ENCODE assay signal across 1 cellular context in the genomic region with DNA sequence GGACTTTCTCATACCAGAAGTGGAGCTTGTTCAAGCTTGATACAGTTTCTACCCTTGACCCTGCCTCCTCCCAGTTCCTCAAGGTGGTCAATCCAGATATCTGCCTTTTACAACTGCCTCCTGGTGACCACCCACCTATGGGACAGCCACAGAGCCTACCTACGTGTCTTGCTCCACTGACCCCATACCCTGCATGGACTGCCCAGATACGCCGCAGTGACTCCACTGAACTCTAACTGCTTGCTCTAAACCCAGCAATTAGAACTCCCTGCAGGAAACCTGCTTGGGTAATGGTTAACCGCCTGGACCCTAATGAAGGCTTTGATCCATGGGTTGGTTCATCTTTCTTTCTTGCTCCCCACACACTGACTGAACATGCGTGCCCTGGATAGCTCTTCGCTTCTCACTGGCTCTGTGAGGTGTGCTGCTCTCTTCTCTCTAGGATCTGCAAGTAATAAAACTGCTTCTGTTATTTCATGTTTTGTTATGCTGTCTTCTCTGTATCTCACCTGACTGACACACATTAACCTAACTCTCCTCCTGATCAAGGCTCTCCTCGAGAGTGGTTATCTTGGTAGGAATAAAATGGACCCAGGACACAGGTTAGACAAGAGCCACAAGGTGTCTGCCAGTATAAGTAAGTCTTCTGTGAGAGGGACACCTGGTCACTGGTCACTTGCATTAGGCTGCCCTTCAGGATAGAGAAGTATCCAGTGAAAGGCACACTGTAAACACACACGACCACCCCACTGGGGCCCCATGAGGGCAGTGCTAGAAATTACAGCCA.
TF ChIP-seq lines count a peak whose summit lies in the region.

No MANE protein-coding gene starts in this region.

TF ChIP-seq in HepG2, 621 proteins besides CTCF, POLR2A, EP300 and RAD21 (continued from another document and continues in another):
- TF ChIP-seq, protein P1, sequence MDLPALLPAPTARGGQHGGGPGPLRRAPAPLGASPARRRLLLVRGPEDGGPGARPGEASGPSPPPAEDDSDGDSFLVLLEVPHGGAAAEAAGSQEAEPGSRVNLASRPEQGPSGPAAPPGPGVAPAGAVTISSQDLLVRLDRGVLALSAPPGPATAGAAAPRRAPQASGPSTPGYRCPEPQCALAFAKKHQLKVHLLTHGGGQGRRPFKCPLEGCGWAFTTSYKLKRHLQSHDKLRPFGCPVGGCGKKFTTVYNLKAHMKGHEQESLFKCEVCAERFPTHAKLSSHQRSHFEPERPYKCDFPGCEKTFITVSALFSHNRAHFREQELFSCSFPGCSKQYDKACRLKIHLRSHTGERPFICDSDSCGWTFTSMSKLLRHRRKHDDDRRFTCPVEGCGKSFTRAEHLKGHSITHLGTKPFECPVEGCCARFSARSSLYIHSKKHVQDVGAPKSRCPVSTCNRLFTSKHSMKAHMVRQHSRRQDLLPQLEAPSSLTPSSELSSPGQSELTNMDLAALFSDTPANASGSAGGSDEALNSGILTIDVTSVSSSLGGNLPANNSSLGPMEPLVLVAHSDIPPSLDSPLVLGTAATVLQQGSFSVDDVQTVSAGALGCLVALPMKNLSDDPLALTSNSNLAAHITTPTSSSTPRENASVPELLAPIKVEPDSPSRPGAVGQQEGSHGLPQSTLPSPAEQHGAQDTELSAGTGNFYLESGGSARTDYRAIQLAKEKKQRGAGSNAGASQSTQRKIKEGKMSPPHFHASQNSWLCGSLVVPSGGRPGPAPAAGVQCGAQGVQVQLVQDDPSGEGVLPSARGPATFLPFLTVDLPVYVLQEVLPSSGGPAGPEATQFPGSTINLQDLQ (CRISPR knock-in tag; IDR thresholded peaks at IDR 0.05) = no peak
- TF ChIP-seq ETV5 (CRISPR knock-in tag; IDR thresholded peaks at IDR 0.05; ENCODE audit: borderline replicate concordance) (peak; percentile 65; the same call in 1 of the 2 replicates), LCORL (IDR thresholded peaks at IDR 0.05) (no peak), LCORL (CRISPR knock-in tag; IDR thresholded peaks at IDR 0.05) (peak; percentile 94), MYC (CRISPR knock-in tag; IDR thresholded peaks at IDR 0.05; ENCODE audit: borderline replicate concordance) (peak; percentile 71; the same call in 1 of the 2 replicates), KDM5A (IDR thresholded peaks at IDR 0.05; ENCODE audit: borderline replicate concordance, low read length) (peak; percentile 60; the same call in 1 of the 2 replicates), SOX5 (CRISPR knock-in tag; IDR thresholded peaks at IDR 0.05; ENCODE audit: borderline replicate concordance) (peak; percentile 88), ZMYM3 (CRISPR knock-in tag; IDR thresholded peaks at IDR 0.05) (peak; percentile 85; the same call in 1 of the 2 replicates), NCOA5 (CRISPR knock-in tag; IDR thresholded peaks at IDR 0.05) (no peak), NFYB (CRISPR knock-in tag; IDR thresholded peaks at IDR 0.05) (0 out of 2 replicates have a peak, but pooled peaks have one; percentile 31), ZNF329 (CRISPR knock-in tag; IDR thresholded peaks at IDR 0.05; ENCODE audit: low read depth) (0 out of 2 replicates have a peak, but pooled peaks have one; percentile 62), ZNF678 (CRISPR knock-in tag; IDR thresholded peaks at IDR 0.05) (no peak; the same call in 1 of the 2 replicates), ZNF484 (CRISPR knock-in tag; IDR thresholded peaks at IDR 0.05; ENCODE audit: borderline replicate concordance, low read depth) (no peak), FOSL2 (CRISPR knock-in tag; IDR thresholded peaks at IDR 0.05) (peak; percentile 47; the same call in 1 of the 2 replicates), XRCC5 (optimal IDR thresholded peaks at IDR 0.05; ENCODE audit: low read length) (peak; percentile 70), ATF7 (IDR thresholded peaks at IDR 0.05) (no peak), ATF7 (CRISPR knock-in tag; IDR thresholded peaks at IDR 0.05) (no peak), KDM6A (CRISPR knock-in tag; IDR thresholded peaks at IDR 0.05; ENCODE audit: low read depth) (peak; percentile 63), ZNF251 (CRISPR knock-in tag; IDR thresholded peaks at IDR 0.05) (no peak), NAIF1 (CRISPR knock-in tag; IDR thresholded peaks at IDR 0.05; ENCODE audit: borderline replicate concordance) (no peak; the same call in 1 of the 2 replicates), KDM4B (CRISPR knock-in tag; IDR thresholded peaks at IDR 0.05) (0 out of 2 replicates have a peak, but pooled peaks have one; percentile 16), ELF3 (CRISPR knock-in tag; IDR thresholded peaks at IDR 0.05) (peak; percentile 84), KLF6 (CRISPR knock-in tag; IDR thresholded peaks at IDR 0.05) (0 out of 2 replicates have a peak, but pooled peaks have one; percentile 30), NFKBIZ (CRISPR knock-in tag; IDR thresholded peaks at IDR 0.05) (no peak), PHF5A (CRISPR knock-in tag; IDR thresholded peaks at IDR 0.05; ENCODE audit: low read depth, unreplicated experiment) (peak; percentile 47), SOX13 (IDR thresholded peaks at IDR 0.05) (peak; percentile 36; the same call in 1 of the 2 replicates), SOX13 (CRISPR knock-in tag; conservative IDR thresholded peaks at IDR 0.05 in 1 of 2, IDR thresholded peaks at IDR 0.05 in 1 of 2) (peak in 1 of 2 experiments; percentile 86; a peak in 2 of 4 replicates), ZNF138 (CRISPR knock-in tag; IDR thresholded peaks at IDR 0.05; ENCODE audit: low read depth) (no peak), ZNF816 (CRISPR knock-in tag; IDR thresholded peaks at IDR 0.05; ENCODE audit: borderline replicate concordance) (no peak), NR3C1 (CRISPR knock-in tag; IDR thresholded peaks at IDR 0.05) (no peak), EHMT2 (IDR thresholded peaks at IDR 0.05; ENCODE audit: borderline replicate concordance, low read depth, low read length) (peak; percentile 69; the same call in 1 of the 2 replicates), ZNF33A (CRISPR knock-in tag; IDR thresholded peaks at IDR 0.05; ENCODE audit: borderline replicate concordance) (no peak), GABPB1 (CRISPR knock-in tag; IDR thresholded peaks at IDR 0.05) (peak; percentile 46; the same call in 1 of the 2 replicates), ZNF562 (CRISPR knock-in tag; IDR thresholded peaks at IDR 0.05; ENCODE audit: borderline replicate concordance) (no peak), AKAP8 (CRISPR knock-in tag; IDR thresholded peaks at IDR 0.05) (0 out of 2 replicates have a peak, but pooled peaks have one; percentile 64)
- TF ChIP-seq, protein P2, sequence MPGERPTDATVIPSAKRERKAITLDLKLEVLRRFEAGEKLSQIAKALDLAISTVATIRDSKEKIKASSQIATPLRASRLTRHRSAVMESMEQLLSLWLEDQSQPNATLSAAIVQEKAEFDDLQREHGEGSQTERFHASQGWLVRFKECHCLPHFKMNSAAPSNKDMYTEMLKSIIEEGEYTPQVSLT (CRISPR knock-in tag; IDR thresholded peaks at IDR 0.05; ENCODE audit: borderline replicate concordance, low read depth) = no peak
- TF ChIP-seq, protein P3, sequence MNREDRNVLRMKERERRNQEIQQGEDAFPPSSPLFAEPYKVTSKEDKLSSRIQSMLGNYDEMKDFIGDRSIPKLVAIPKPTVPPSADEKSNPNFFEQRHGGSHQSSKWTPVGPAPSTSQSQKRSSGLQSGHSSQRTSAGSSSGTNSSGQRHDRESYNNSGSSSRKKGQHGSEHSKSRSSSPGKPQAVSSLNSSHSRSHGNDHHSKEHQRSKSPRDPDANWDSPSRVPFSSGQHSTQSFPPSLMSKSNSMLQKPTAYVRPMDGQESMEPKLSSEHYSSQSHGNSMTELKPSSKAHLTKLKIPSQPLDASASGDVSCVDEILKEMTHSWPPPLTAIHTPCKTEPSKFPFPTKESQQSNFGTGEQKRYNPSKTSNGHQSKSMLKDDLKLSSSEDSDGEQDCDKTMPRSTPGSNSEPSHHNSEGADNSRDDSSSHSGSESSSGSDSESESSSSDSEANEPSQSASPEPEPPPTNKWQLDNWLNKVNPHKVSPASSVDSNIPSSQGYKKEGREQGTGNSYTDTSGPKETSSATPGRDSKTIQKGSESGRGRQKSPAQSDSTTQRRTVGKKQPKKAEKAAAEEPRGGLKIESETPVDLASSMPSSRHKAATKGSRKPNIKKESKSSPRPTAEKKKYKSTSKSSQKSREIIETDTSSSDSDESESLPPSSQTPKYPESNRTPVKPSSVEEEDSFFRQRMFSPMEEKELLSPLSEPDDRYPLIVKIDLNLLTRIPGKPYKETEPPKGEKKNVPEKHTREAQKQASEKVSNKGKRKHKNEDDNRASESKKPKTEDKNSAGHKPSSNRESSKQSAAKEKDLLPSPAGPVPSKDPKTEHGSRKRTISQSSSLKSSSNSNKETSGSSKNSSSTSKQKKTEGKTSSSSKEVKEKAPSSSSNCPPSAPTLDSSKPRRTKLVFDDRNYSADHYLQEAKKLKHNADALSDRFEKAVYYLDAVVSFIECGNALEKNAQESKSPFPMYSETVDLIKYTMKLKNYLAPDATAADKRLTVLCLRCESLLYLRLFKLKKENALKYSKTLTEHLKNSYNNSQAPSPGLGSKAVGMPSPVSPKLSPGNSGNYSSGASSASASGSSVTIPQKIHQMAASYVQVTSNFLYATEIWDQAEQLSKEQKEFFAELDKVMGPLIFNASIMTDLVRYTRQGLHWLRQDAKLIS (CRISPR knock-in tag; IDR thresholded peaks at IDR 0.05) = no peak
- TF ChIP-seq, protein P4, sequence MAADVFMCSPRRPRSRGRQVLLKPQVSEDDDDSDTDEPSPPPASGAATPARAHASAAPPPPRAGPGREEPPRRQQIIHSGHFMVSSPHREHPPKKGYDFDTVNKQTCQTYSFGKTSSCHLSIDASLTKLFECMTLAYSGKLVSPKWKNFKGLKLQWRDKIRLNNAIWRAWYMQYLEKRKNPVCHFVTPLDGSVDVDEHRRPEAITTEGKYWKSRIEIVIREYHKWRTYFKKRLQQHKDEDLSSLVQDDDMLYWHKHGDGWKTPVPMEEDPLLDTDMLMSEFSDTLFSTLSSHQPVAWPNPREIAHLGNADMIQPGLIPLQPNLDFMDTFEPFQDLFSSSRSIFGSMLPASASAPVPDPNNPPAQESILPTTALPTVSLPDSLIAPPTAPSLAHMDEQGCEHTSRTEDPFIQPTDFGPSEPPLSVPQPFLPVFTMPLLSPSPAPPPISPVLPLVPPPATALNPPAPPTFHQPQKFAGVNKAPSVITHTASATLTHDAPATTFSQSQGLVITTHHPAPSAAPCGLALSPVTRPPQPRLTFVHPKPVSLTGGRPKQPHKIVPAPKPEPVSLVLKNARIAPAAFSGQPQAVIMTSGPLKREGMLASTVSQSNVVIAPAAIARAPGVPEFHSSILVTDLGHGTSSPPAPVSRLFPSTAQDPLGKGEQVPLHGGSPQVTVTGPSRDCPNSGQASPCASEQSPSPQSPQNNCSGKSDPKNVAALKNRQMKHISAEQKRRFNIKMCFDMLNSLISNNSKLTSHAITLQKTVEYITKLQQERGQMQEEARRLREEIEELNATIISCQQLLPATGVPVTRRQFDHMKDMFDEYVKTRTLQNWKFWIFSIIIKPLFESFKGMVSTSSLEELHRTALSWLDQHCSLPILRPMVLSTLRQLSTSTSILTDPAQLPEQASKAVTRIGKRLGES (CRISPR knock-in tag; IDR thresholded peaks at IDR 0.05; ENCODE audit: borderline replicate concordance) = no peak
- TF ChIP-seq, protein P5, sequence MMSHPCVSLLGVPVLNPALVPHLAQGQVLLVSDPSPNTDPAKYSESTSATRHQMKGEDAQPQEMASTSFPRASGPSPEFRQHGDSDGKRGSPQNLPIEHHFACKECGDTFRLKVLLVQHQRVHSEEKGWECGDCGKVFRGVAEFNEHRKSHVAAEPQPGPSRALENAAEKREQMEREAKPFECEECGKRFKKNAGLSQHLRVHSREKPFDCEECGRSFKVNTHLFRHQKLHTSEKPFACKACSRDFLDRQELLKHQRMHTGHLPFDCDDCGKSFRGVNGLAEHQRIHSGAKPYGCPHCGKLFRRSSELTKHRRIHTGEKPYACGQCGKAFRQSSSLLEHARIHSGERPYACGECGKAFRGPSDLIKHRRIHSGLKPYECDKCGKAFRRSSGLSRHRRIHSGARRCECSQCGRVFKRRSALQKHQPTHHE (CRISPR knock-in tag; IDR thresholded peaks at IDR 0.05; ENCODE audit: borderline replicate concordance) = no peak
- TF ChIP-seq, protein P6, sequence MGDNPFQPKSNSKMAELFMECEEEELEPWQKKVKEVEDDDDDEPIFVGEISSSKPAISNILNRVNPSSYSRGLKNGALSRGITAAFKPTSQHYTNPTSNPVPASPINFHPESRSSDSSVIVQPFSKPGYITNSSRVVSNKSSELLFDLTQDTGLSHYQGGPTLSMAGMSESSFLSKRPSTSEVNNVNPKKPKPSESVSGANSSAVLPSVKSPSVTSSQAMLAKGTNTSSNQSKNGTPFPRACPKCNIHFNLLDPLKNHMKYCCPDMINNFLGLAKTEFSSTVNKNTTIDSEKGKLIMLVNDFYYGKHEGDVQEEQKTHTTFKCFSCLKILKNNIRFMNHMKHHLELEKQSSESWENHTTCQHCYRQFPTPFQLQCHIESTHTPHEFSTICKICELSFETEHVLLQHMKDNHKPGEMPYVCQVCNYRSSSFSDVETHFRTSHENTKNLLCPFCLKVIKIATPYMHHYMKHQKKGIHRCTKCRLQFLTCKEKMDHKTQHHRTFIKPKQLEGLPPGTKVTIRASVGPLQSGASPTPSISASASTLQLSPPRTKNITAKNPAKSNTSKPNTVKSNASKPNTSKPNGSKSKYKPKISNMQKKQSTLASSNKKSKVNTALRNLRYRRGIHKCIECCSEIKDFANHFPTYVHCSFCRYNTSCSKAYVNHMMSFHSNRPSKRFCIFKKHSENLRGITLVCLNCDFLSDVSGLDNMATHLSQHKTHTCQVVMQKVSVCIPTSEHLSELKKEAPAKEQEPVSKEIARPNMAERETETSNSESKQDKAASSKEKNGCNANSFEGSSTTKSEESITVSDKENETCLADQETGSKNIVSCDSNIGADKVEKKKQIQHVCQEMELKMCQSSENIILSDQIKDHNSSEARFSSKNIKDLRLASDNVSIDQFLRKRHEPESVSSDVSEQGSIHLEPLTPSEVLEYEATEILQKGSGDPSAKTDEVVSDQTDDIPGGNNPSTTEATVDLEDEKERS (CRISPR knock-in tag; IDR thresholded peaks at IDR 0.05) = peak; percentile 54
- TF ChIP-seq, protein P7, sequence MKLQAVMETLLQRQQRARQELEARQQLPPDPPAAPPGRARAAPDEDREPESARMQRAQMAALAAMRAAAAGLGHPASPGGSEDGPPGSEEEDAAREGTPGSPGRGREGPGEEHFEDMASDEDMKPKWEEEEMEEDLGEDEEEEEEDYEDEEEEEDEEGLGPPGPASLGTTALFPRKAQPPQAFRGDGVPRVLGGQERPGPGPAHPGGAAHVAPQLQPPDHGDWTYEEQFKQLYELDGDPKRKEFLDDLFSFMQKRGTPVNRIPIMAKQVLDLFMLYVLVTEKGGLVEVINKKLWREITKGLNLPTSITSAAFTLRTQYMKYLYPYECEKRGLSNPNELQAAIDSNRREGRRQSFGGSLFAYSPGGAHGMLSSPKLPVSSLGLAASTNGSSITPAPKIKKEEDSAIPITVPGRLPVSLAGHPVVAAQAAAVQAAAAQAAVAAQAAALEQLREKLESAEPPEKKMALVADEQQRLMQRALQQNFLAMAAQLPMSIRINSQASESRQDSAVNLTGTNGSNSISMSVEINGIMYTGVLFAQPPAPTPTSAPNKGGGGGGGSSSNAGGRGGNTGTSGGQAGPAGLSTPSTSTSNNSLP (IDR thresholded peaks at IDR 0.05; ENCODE audit: low read depth, low read length) = peak; percentile 54; the same call in 1 of the 2 replicates
- TF ChIP-seq, protein P8, sequence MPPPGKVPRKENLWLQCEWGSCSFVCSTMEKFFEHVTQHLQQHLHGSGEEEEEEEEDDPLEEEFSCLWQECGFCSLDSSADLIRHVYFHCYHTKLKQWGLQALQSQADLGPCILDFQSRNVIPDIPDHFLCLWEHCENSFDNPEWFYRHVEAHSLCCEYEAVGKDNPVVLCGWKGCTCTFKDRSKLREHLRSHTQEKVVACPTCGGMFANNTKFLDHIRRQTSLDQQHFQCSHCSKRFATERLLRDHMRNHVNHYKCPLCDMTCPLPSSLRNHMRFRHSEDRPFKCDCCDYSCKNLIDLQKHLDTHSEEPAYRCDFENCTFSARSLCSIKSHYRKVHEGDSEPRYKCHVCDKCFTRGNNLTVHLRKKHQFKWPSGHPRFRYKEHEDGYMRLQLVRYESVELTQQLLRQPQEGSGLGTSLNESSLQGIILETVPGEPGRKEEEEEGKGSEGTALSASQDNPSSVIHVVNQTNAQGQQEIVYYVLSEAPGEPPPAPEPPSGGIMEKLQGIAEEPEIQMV (CRISPR knock-in tag; IDR thresholded peaks at IDR 0.05; ENCODE audit: low read depth) = peak; percentile 94
